In the genomic region with DNA sequence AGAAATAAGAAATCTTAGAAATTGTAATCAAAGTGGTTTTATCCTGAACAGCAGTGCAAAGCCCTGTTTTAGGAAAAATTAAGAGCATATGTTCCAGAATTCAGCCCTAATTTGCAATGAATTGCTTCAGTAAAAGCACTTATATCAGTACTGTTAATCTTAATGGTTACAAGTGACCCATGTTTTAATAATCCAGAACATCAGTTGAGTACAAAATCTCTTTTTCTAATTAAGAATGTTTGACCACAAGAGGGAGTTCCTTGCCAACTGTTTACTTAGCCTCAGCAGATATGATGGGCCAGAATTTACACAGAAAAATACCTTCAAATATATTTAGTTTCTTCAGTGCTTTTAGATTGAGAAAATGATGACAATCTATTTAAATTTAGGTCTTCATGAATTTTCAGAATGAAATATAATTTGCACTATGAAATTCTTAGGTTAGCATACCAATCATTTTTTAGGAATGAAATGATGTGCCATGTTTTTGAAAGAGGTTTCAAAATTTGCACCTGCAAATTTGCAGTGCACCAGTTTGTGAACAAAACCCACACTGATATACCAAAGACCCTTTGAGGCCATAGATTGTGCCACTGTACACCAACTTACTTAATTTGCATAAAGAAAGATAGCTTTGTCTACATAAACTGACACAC, we compare ENCODE assay signal across 8 cellular contexts.
DNase-seq lines count a peak whose midpoint lies in the region; ATAC-seq and TF ChIP-seq lines count a peak whose summit lies in the region.
"Had no signal": no experiment of that assay in that cellular context is flagged by ENCODE, and none has a peak within 500 bp of the region (broad histone marks: within the 10 kb centered on the region; RNA-seq: fewer than 3 reads in every experiment).

No MANE protein-coding gene starts in this region.

- no peak overlapping the region for H3K27ac Mint-ChIP-seq in activated CD4-positive, alpha-beta memory T cell treated with anti-CD3 and anti-CD28 coated beads for 36 hours
- H3K27ac Mint-ChIP-seq: activated B cell treated with CpG ODN at 0.5 μM for 24 hours had no signal

- CTCF ChIA-PET in activated CD4-positive, alpha-beta memory T cell treated with anti-CD3 and anti-CD28 coated beads for 36 hours (lab: Charles Lee) = no interaction called here

- DNase-seq in KBM-7 (peak; percentile 26), amniotic epithelial cell (ENCODE audit: low read depth) (peak; percentile 60), right lobe of liver (no peak)
- no peak for DNase-seq in stimulated activated CD4-positive, alpha-beta T cell treated with anti-CD3 and anti-CD28 coated beads, Interleukin-4, amount 100 ng/mL, for 24 hours
- no peak for DNase-seq in activated CD4-positive, alpha-beta memory T cell treated with anti-CD3 and anti-CD28 coated beads for 36 hours
- DNase-seq: activated B cell treated with CpG ODN at 0.5 μM for 24 hours had no signal

- no peaks in the 10 kb centered on the region for H3K4me1 ChIP-seq in right lobe of liver

- H3K27me3 Mint-ChIP-seq in activated CD4-positive, alpha-beta memory T cell treated with anti-CD3 and anti-CD28 coated beads for 36 hours = no peaks in the 10 kb centered on the region
- H3K27me3 Mint-ChIP-seq: activated B cell treated with CpG ODN at 0.5 μM for 24 hours had no signal

- H3K4me3 ChIP-seq in right lobe of liver = no peak overlapping the region

- no peaks in the 10 kb centered on the region for H3K9me3 Mint-ChIP-seq in activated CD4-positive, alpha-beta memory T cell treated with anti-CD3 and anti-CD28 coated beads for 36 hours
- H3K9me3 Mint-ChIP-seq: activated B cell treated with CpG ODN at 0.5 μM for 24 hours had no signal

- no peak overlapping the region for H3K4me3 Mint-ChIP-seq in activated CD4-positive, alpha-beta memory T cell treated with anti-CD3 and anti-CD28 coated beads for 36 hours
- H3K4me3 Mint-ChIP-seq: activated B cell treated with CpG ODN at 0.5 μM for 24 hours had no signal

- H3K36me3 ChIP-seq in right lobe of liver = no peaks in the 10 kb centered on the region

- H3K27me3 ChIP-seq in right lobe of liver = no peaks in the 10 kb centered on the region

- H3K4me1 Mint-ChIP-seq in activated CD4-positive, alpha-beta memory T cell treated with anti-CD3 and anti-CD28 coated beads for 36 hours (ENCODE audit: low read depth) = no peaks in the 10 kb centered on the region
- H3K4me1 Mint-ChIP-seq: activated B cell treated with CpG ODN at 0.5 μM for 24 hours had no signal

- H3K36me3 Mint-ChIP-seq in activated CD4-positive, alpha-beta memory T cell treated with anti-CD3 and anti-CD28 coated beads for 36 hours = no peaks in the 10 kb centered on the region

- ATAC-seq in right lobe of liver = peak; percentile 58 to 74 (median 72)
- no peak for ATAC-seq in GM21576 (IDR thresholded peaks at IDR 0.05; ENCODE audit: unreplicated experiment)

- no peaks in the 10 kb centered on the region for H3K9me3 ChIP-seq in right lobe of liver

- intact Hi-C loops in right lobe of liver (cut with DNase I) = no loop called here
- intact Hi-C loops in activated CD4-positive, alpha-beta memory T cell treated with anti-CD3 and anti-CD28 coated beads for 36 hours (cut with micrococcal nuclease) = no loop called here

- no peak overlapping the region for H3K27ac ChIP-seq in right lobe of liver

- TF ChIP-seq CTCF in GM12873 (IDR thresholded peaks at IDR 0.05; ENCODE audit: insufficient read depth, low read depth, low read length, missing control alignments) (peak; percentile 30), right lobe of liver (IDR thresholded peaks at IDR 0.05) (peak; percentile 46 to 60 (median 54))

- POLR2A ChIA-PET in activated CD4-positive, alpha-beta memory T cell treated with anti-CD3 and anti-CD28 coated beads for 36 hours (lab: Charles Lee) = no interaction called here

- in situ Hi-C loops in KBM-7 (cut with MboI; ENCODE audit: low pct_unique_long_range_greater_than_20kb, low sequenced_read_pairs) = no loop called here

- TF ChIP-seq POLR2A in right lobe of liver (IDR thresholded peaks at IDR 0.05) = no peak

Comparison
In these comparisons a context has a peak if more than half of its experiments do, and no peak if none do; other contexts are left out.
1. DNase-seq: peak in KBM-7 (single experiment) and amniotic epithelial cell (single experiment); none in right lobe of liver (0 of 3), stimulated activated CD4-positive, alpha-beta T cell treated with anti-CD3 and anti-CD28 coated beads, Interleukin-4, amount 100 ng/mL, for 24 hours (single experiment) and activated CD4-positive, alpha-beta memory T cell treated with anti-CD3 and anti-CD28 coated beads for 36 hours (single experiment).